15 cellular contexts compared by ENCODE assay signal in the genomic region with DNA sequence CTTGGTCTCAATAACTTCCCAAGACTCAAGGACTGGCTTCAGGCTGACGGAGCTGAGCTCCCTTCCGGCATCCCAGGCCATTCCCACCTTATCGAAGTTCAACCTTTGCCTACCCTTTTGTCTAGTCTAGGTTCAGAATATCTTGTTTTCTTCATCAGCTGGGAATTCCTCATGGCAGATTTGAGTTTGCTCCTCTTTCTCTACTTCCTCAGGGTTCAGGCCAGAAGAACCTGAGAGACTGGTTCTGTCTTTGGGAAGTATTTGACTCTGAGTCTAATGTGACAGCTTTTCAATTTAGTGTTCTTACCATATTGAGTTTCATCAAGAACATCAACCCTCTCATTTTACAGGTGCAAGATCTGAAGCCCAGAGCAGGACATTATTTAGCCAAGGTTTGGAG. TPM values are rescaled to one million over a fixed set of nuclear protein-coding genes. Genes with fewer than 3 reads are reported as not detected.
DNase-seq lines count a peak whose midpoint lies in the region; TF ChIP-seq lines count a peak whose summit lies in the region.
"Had no signal": no experiment of that assay in that cellular context is flagged by ENCODE, and none has a peak within 500 bp of the region (broad histone marks: within the 10 kb centered on the region; RNA-seq: fewer than 3 reads in every experiment).

No MANE protein-coding gene starts in this region.

- no peaks in the 10 kb centered on the region for H3K27me3 Mint-ChIP-seq in activated T-helper 1 cell treated with anti-CD3 and anti-CD28 coated beads, Interleukin-12 subunit alpha, Interleukin-12 subunit beta, Interleukin-2, Interleukin-4 antibody, amounts not matched to agents 30 ng/mL and 10 ng/mL and 1 ng/mL, durations not matched to agents 14 hours and 24 hours and 36 hours (ENCODE audit: insufficient read depth)
- no peaks in the 10 kb centered on the region for H3K27me3 Mint-ChIP-seq in mesothelial cell of epicardium (ENCODE audit: low read depth)

- peaks cover 81% of the 10 kb centered on the region for H3K4me1 Mint-ChIP-seq in activated T-helper 1 cell treated with anti-CD3 and anti-CD28 coated beads, Interleukin-12 subunit alpha, Interleukin-12 subunit beta, Interleukin-2, Interleukin-4 antibody, amounts not matched to agents 30 ng/mL and 10 ng/mL and 1 ng/mL, durations not matched to agents 14 hours and 24 hours and 36 hours (ENCODE audit: low read depth)
- H3K4me1 Mint-ChIP-seq in mesothelial cell of epicardium: peaks cover 40% of the 10 kb centered on the region

- TF ChIP-seq CTCF in GM12865 (IDR thresholded peaks at IDR 0.05; ENCODE audit: insufficient read depth, low read depth, low read length, missing control alignments) (no peak), mesothelial cell of epicardium (IDR thresholded peaks at IDR 0.05; ENCODE audit: unreplicated experiment) (no peak)

- H3K4me2 ChIP-seq in BLaER1 treated with 17β-estradiol and CSF1 and Interleukin-3, amounts not matched to agents 10 nM and 100 nM: peak overlapping the region; percentile 76 to 98 (median 96)

- peaks cover 0 to 29% (median 0%) of the 10 kb centered on the region in 11 experiments; a peak in 8 of 22 replicates for H3K36me3 ChIP-seq in BLaER1 treated with 17β-estradiol and CSF1 and Interleukin-3, amounts not matched to agents 10 nM and 100 nM
- H3K36me3 ChIP-seq: MG63 had no signal

- peak overlapping the region in 6 of 10 experiments; percentile 58 to 79 (median 71); a peak in 11 of 20 replicates for H3K4me3 ChIP-seq in BLaER1 treated with 17β-estradiol and CSF1 and Interleukin-3, amounts not matched to agents 10 nM and 100 nM
- H3K4me3 ChIP-seq in GM12865 (ENCODE audit: low read depth, low read length): peak overlapping the region; percentile 61
- H3K4me3 ChIP-seq: MG63 had no signal

- intact Hi-C loops in activated T-helper 1 cell treated with anti-CD3 and anti-CD28 coated beads, Interleukin-12 subunit alpha, Interleukin-12 subunit beta, Interleukin-2, Interleukin-4 antibody, amounts not matched to agents 30 ng/mL and 10 ng/mL and 1 ng/mL, durations not matched to agents 14 hours and 24 hours and 36 hours (cut with micrococcal nuclease): loop anchor here (1.0 to 10.0 kb wide), 10 partner anchors 8 to 817 kb away; a partner anchor contains a TSS

- no peak for DNase-seq in GM12865 (ENCODE audit: low read depth)
- no peak for DNase-seq in activated T-helper 1 cell treated with anti-CD3 and anti-CD28 coated beads, Interleukin-12 subunit alpha, Interleukin-12 subunit beta, Interleukin-2, Interleukin-4 antibody, amounts not matched to agents 30 ng/mL and 10 ng/mL and 1 ng/mL, durations not matched to agents 14 hours and 24 hours and 36 hours (ENCODE audit: low spot score)
- no peak for DNase-seq in mesothelial cell of epicardium (ENCODE audit: low spot score in 2 of 2, unreplicated experiment in 2 of 2)
- no peak for DNase-seq in stimulated activated CD4-positive, alpha-beta T cell treated with anti-CD3 and anti-CD28 coated beads, Interleukin-12 subunit alpha, Interleukin-12 subunit beta, amount 100 ng/mL, for 4 hours
- DNase-seq in germinal center (ENCODE audit: low spot score): no peak
- DNase-seq in stimulated activated CD4-positive, alpha-beta T cell treated with anti-CD3 and anti-CD28 coated beads, Interleukin-1b, Interleukin-23, amount 100 ng/mL, for 48 hours: no peak
- no peak for DNase-seq in Ammon's horn (ENCODE audit: low spot score)
- DNase-seq: MG63, NCI-H226 had no signal

- peaks cover 0 to 14% (median 0%) of the 10 kb centered on the region in 11 experiments; a peak in 6 of 22 replicates for H3K9me3 ChIP-seq in BLaER1 treated with 17β-estradiol and CSF1 and Interleukin-3, amounts not matched to agents 10 nM and 100 nM (replicated peaks in 1 of 11)
- H3K9me3 ChIP-seq: MG63 had no signal

- peaks cover 23% of the 10 kb centered on the region for H3K36me3 Mint-ChIP-seq in activated T-helper 1 cell treated with anti-CD3 and anti-CD28 coated beads, Interleukin-12 subunit alpha, Interleukin-12 subunit beta, Interleukin-2, Interleukin-4 antibody, amounts not matched to agents 30 ng/mL and 10 ng/mL and 1 ng/mL, durations not matched to agents 14 hours and 24 hours and 36 hours (ENCODE audit: low read depth)
- H3K36me3 Mint-ChIP-seq in mesothelial cell of epicardium: no peaks in the 10 kb centered on the region

- peaks cover 0 to 4% (median 0%) of the 10 kb centered on the region in 11 experiments; a peak in 1 of 22 replicates for H3K27me3 ChIP-seq in BLaER1 treated with 17β-estradiol and CSF1 and Interleukin-3, amounts not matched to agents 10 nM and 100 nM
- H3K27me3 ChIP-seq: MG63 had no signal

- H3K27ac ChIP-seq in BLaER1 treated with 17β-estradiol and CSF1 and Interleukin-3, amounts not matched to agents 10 nM and 100 nM: peak overlapping the region in 10 of 11 experiments; percentile 2 to 99 (median 94); a peak in 13 of 22 replicates
- H3K27ac ChIP-seq: C4-2B had no signal

- peak overlapping the region in 7 of 11 experiments; percentile 3 to 98 (median 88); a peak in 10 of 22 replicates for H3K9ac ChIP-seq in BLaER1 treated with 17β-estradiol and CSF1 and Interleukin-3, amounts not matched to agents 10 nM and 100 nM

- no peaks in the 10 kb centered on the region for H3K9me3 Mint-ChIP-seq in activated T-helper 1 cell treated with anti-CD3 and anti-CD28 coated beads, Interleukin-12 subunit alpha, Interleukin-12 subunit beta, Interleukin-2, Interleukin-4 antibody, amounts not matched to agents 30 ng/mL and 10 ng/mL and 1 ng/mL, durations not matched to agents 14 hours and 24 hours and 36 hours
- H3K9me3 Mint-ChIP-seq in mesothelial cell of epicardium: no peaks in the 10 kb centered on the region

- H3K4me3 Mint-ChIP-seq in activated T-helper 1 cell treated with anti-CD3 and anti-CD28 coated beads, Interleukin-12 subunit alpha, Interleukin-12 subunit beta, Interleukin-2, Interleukin-4 antibody, amounts not matched to agents 30 ng/mL and 10 ng/mL and 1 ng/mL, durations not matched to agents 14 hours and 24 hours and 36 hours: peak overlapping the region; percentile 90
- H3K4me3 Mint-ChIP-seq in mesothelial cell of epicardium: no peak overlapping the region

- peaks cover 0 to 43% (median 0%) of the 10 kb centered on the region in 11 experiments; a peak in 6 of 22 replicates for H4K20me1 ChIP-seq in BLaER1 treated with 17β-estradiol and CSF1 and Interleukin-3, amounts not matched to agents 10 nM and 100 nM

- peaks cover 83 to 97% (median 89%) of the 10 kb centered on the region in 10 experiments for H3K4me1 ChIP-seq in BLaER1 treated with 17β-estradiol and CSF1 and Interleukin-3, amounts not matched to agents 10 nM and 100 nM

- H3K27ac Mint-ChIP-seq in activated T-helper 1 cell treated with anti-CD3 and anti-CD28 coated beads, Interleukin-12 subunit alpha, Interleukin-12 subunit beta, Interleukin-2, Interleukin-4 antibody, amounts not matched to agents 30 ng/mL and 10 ng/mL and 1 ng/mL, durations not matched to agents 14 hours and 24 hours and 36 hours: peak overlapping the region; percentile 80
- peak overlapping the region; percentile 89 for H3K27ac Mint-ChIP-seq in mesothelial cell of epicardium

RNA-seq across cellular contexts. Expression of a gene that starts 2.1 kb away (rescaled TPM):
- total RNA-seq in activated T-helper 1 cell treated with anti-CD3 and anti-CD28 coated beads, Interleukin-12 subunit alpha, Interleukin-12 subunit beta, Interleukin-2, Interleukin-4 antibody, amounts not matched to agents 30 ng/mL and 10 ng/mL and 1 ng/mL, durations not matched to agents 14 hours and 24 hours and 36 hours: 40.9 and 43.3 TPM in 2 replicates
- total RNA-seq in mesothelial cell of epicardium: 0.18 TPM in 1 of 3 replicates, not detected in the others
- total RNA-seq: pulmonary artery endothelial cell had no signal

RNA-seq across cellular contexts. Expression of a gene that starts 24.6 kb away (rescaled TPM):
- not detected in 2 replicates for total RNA-seq in activated T-helper 1 cell treated with anti-CD3 and anti-CD28 coated beads, Interleukin-12 subunit alpha, Interleukin-12 subunit beta, Interleukin-2, Interleukin-4 antibody, amounts not matched to agents 30 ng/mL and 10 ng/mL and 1 ng/mL, durations not matched to agents 14 hours and 24 hours and 36 hours
- total RNA-seq in mesothelial cell of epicardium: not detected in 3 replicates
- total RNA-seq: cerebellum, mesenteric fat pad, pulmonary artery endothelial cell, subcutaneous adipose tissue had no signal

RNA-seq across cellular contexts. Expression of a gene that starts 51.7 kb away (rescaled TPM):
- total RNA-seq in activated T-helper 1 cell treated with anti-CD3 and anti-CD28 coated beads, Interleukin-12 subunit alpha, Interleukin-12 subunit beta, Interleukin-2, Interleukin-4 antibody, amounts not matched to agents 30 ng/mL and 10 ng/mL and 1 ng/mL, durations not matched to agents 14 hours and 24 hours and 36 hours: 0.16 TPM in 1 of 2 replicates, not detected in the other
- 21.5 to 23.0 TPM (median 22.2 TPM) in 3 replicates for total RNA-seq in mesothelial cell of epicardium

Comparison
In these comparisons a context has a peak if more than half of its experiments do, and no peak if none do; other contexts are left out.
1. RNA of a gene that starts 2.1 kb away (total RNA-seq): 40.9 to 43.3 TPM in activated T-helper 1 cell treated with anti-CD3 and anti-CD28 coated beads, Interleukin-12 subunit alpha, Interleukin-12 subunit beta, Interleukin-2, Interleukin-4 antibody, amounts not matched to agents 30 ng/mL and 10 ng/mL and 1 ng/mL, durations not matched to agents 14 hours and 24 hours and 36 hours; 0.18 TPM in mesothelial cell of epicardium; every median in the first group is over 10 times any median in the second.
2. RNA of a gene that starts 51.7 kb away (total RNA-seq): 21.5 to 23.0 TPM in mesothelial cell of epicardium; 0.16 TPM in activated T-helper 1 cell treated with anti-CD3 and anti-CD28 coated beads, Interleukin-12 subunit alpha, Interleukin-12 subunit beta, Interleukin-2, Interleukin-4 antibody, amounts not matched to agents 30 ng/mL and 10 ng/mL and 1 ng/mL, durations not matched to agents 14 hours and 24 hours and 36 hours; every median in the first group is over 10 times any median in the second.